8 cellular contexts compared by ENCODE assay signal in the genomic region with DNA sequence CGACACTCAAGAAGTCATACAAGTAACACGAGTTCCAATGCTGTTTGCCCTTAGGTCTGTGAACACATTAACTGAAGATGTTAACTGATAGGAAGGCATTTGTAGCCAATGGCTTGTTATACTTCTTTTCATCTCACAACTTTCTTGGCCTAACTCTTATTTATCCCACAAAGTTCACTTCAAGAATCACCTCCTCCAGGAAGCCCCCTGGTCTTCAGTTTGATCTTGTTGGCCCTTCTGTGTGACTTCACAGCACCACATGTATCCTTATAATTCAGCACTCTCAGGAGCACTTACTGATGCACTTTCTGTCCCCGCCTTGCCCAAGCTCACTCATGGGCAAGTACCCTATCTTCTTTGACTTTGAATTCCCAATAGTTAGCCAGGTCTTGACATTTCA.
"Had no signal": no experiment of that assay in that cellular context is flagged by ENCODE, and none has a peak within 500 bp of the region (broad histone marks: within the 10 kb centered on the region; RNA-seq: fewer than 3 reads in every experiment).

No MANE protein-coding gene starts in this region.

- FAIRE-seq: H1, H54, HepG2 had no signal

- H3K4me3 ChIP-seq: GM23338 had no signal

- ATAC-seq: GM23338, HCT116, HepG2 had no signal

- H3K4me2 ChIP-seq: GM23338 had no signal

- DNase-seq: H9, HFFc6 had no signal

- H2AFZ ChIP-seq: GM23338 had no signal

- H3K27ac ChIP-seq: HL-60 had no signal
